13 cellular contexts compared by ENCODE assay signal in genomic region chr16:2466667-2467300, GRCh38. TPM values are rescaled to one million over a fixed set of nuclear protein-coding genes. Genes with fewer than 3 reads are reported as not detected.
DNase-seq lines count a peak whose midpoint lies in the region; ATAC-seq lines count a peak whose summit lies in the region.
"Had no signal": no experiment of that assay in that cellular context is flagged by ENCODE, and none has a peak within 500 bp of the region (broad histone marks: within the 10 kb centered on the region; RNA-seq: fewer than 3 reads in every experiment).

No MANE protein-coding gene starts in this region.

- peak overlapping the region in 1 of 2 donors; percentile 64 for H3K4me3 Mint-ChIP-seq in stimulated activated naive CD8-positive, alpha-beta T cell treated with anti-CD3 and anti-CD28 coated beads, Interleukin-15, amount 100 ng/mL, for 72 hours
- H3K4me3 Mint-ChIP-seq: activated CD4-positive, alpha-beta T cell treated with anti-CD3 and anti-CD28 coated beads, Interleukin-2, amount 10 ng/mL, durations not matched to agents 24 days and 14 days; activated T-helper 1 cell treated with anti-CD3 and anti-CD28 coated beads, Interleukin-12 subunit alpha, Interleukin-12 subunit beta, Interleukin-2, Interleukin-4 antibody, amounts not matched to agents 30 ng/mL and 10 ng/mL and 1 ng/mL, durations not matched to agents 14 hours and 24 hours and 36 hours; T-helper 2 cell treated with Interferon-gamma antibody and Interleukin-4, amounts not matched to agents 5 μg/mL and 100 μg/mL, for 36 hours had no signal

- H3K9me3 Mint-ChIP-seq in stimulated activated naive CD8-positive, alpha-beta T cell treated with anti-CD3 and anti-CD28 coated beads, Interleukin-15, amount 100 ng/mL, for 72 hours, result no peaks in the 10 kb centered on the region
- H3K9me3 Mint-ChIP-seq: activated CD4-positive, alpha-beta T cell treated with anti-CD3 and anti-CD28 coated beads, Interleukin-2, amount 10 ng/mL, durations not matched to agents 24 days and 14 days; activated T-helper 1 cell treated with anti-CD3 and anti-CD28 coated beads, Interleukin-12 subunit alpha, Interleukin-12 subunit beta, Interleukin-2, Interleukin-4 antibody, amounts not matched to agents 30 ng/mL and 10 ng/mL and 1 ng/mL, durations not matched to agents 14 hours and 24 hours and 36 hours; T-helper 2 cell treated with Interferon-gamma antibody and Interleukin-4, amounts not matched to agents 5 μg/mL and 100 μg/mL, for 36 hours had no signal

- 0 out of 2 replicates have a peak, but pooled peaks cover 2% of the 10 kb centered on the region for H3K27me3 ChIP-seq in SJSA1 (replicated peaks)

- peak; percentile 2 for ATAC-seq in stimulated activated naive CD8-positive, alpha-beta T cell treated with anti-CD3 and anti-CD28 coated beads, Interleukin-15, Interleukin-2, amounts not matched to agents 100 U/mL and 50 U/mL, for 24 hours
- no peak for ATAC-seq in stimulated activated naive CD8-positive, alpha-beta T cell treated with anti-CD3 and anti-CD28 coated beads, Interleukin-15, amount 100 ng/mL, for 72 hours
- ATAC-seq in left lobe of liver, result no peak

- peaks cover 55% of the 10 kb centered on the region for H3K4me1 ChIP-seq in SJSA1 (replicated peaks)

- H3K27me3 Mint-ChIP-seq in stimulated activated naive CD8-positive, alpha-beta T cell treated with anti-CD3 and anti-CD28 coated beads, Interleukin-15, amount 100 ng/mL, for 72 hours, result peaks cover 43% of the 10 kb centered on the region

- no peak overlapping the region for H3K4me3 ChIP-seq in SJSA1

- H3K9me3 ChIP-seq in SJSA1 (replicated peaks), result no peaks in the 10 kb centered on the region

- no peak overlapping the region for H3K27ac Mint-ChIP-seq in stimulated activated naive CD8-positive, alpha-beta T cell treated with anti-CD3 and anti-CD28 coated beads, Interleukin-15, amount 100 ng/mL, for 72 hours
- H3K27ac Mint-ChIP-seq: activated CD4-positive, alpha-beta T cell treated with anti-CD3 and anti-CD28 coated beads, Interleukin-2, amount 10 ng/mL, durations not matched to agents 24 days and 14 days; T-helper 2 cell treated with Interferon-gamma antibody and Interleukin-4, amounts not matched to agents 5 μg/mL and 100 μg/mL, for 36 hours had no signal

- peaks cover 41% of the 10 kb centered on the region for H3K4me1 Mint-ChIP-seq in stimulated activated naive CD8-positive, alpha-beta T cell treated with anti-CD3 and anti-CD28 coated beads, Interleukin-15, amount 100 ng/mL, for 72 hours

- peaks cover 24% of the 10 kb centered on the region for H3K36me3 ChIP-seq in SJSA1

- peak; percentile 30 for DNase-seq in stimulated activated naive CD8-positive, alpha-beta T cell treated with anti-CD3 and anti-CD28 coated beads, Interleukin-15, Interleukin-2, amounts not matched to agents 100 U/mL and 50 U/mL, for 24 hours
- DNase-seq in stimulated activated naive CD8-positive, alpha-beta T cell treated with anti-CD3 and anti-CD28 coated beads, Interleukin-15, amount 100 ng/mL, for 72 hours, result no peak
- DNase-seq in SJSA1 (ENCODE audit: low read depth in 1 of 2, low spot score in 2 of 2) (no peak), left lobe of liver (ENCODE audit: low spot score) (peak; percentile 47), NCI-H2107 (lab: John Stamatoyannopoulos, UW) (no peak), hypothalamus (lab: John Stamatoyannopoulos, UW) (no peak), NCI-H1092 treated with DMSO at 0.1 percent for 48 hours (lab: John Stamatoyannopoulos, UW) (no peak), NCI-H2107 treated with DMSO at 0.1 percent for 48 hours (lab: John Stamatoyannopoulos, UW; ENCODE audit: unreplicated experiment) (no peak)
- DNase-seq: activated CD4-positive, alpha-beta T cell treated with anti-CD3 and anti-CD28 coated beads, Interleukin-2, amount 10 ng/mL, durations not matched to agents 24 days and 14 days; Kasumi-1; small intestine had no signal

- peak overlapping the region; percentile 66 for H3K27ac ChIP-seq in SJSA1

RNA-seq across cellular contexts. Expression of gene NTN3, which starts 4.3 kb away (rescaled TPM):
- 0.24 TPM in 1 of 2 replicates, not detected in the other for total RNA-seq in SJSA1 (2014; rRNA removed; shearing (Covaris generic))
- total RNA-seq in left lobe of liver, result 3.6 TPM
- total RNA-seq: activated CD4-positive, alpha-beta T cell treated with anti-CD3 and anti-CD28 coated beads, Interleukin-2, amount 10 ng/mL, durations not matched to agents 24 days and 14 days; activated T-helper 1 cell treated with anti-CD3 and anti-CD28 coated beads, Interleukin-12 subunit alpha, Interleukin-12 subunit beta, Interleukin-2, Interleukin-4 antibody, amounts not matched to agents 30 ng/mL and 10 ng/mL and 1 ng/mL, durations not matched to agents 14 hours and 24 hours and 36 hours had no signal

RNA-seq across cellular contexts. Expression of gene TEDC2, which starts 6.9 kb away (rescaled TPM):
- 22.3 and 36.3 TPM in 2 replicates for total RNA-seq in SJSA1 (2014; rRNA removed; shearing (Covaris generic))
- 0.63 TPM for total RNA-seq in left lobe of liver

RNA-seq across cellular contexts. Expression of gene TBC1D24, which starts 8.1 kb away (rescaled TPM):
- total RNA-seq in SJSA1 (2014; rRNA removed; shearing (Covaris generic)), result 8.4 and 9.3 TPM in 2 replicates
- total RNA-seq in left lobe of liver, result 32.5 TPM

RNA-seq across cellular contexts. Expression of gene CCNF, which starts 37.5 kb away (rescaled TPM):
- 43.4 and 48.2 TPM in 2 replicates for total RNA-seq in SJSA1 (2014; rRNA removed; shearing (Covaris generic))
- total RNA-seq in left lobe of liver, result 2.0 TPM

RNA-seq across cellular contexts. Expression of gene ATP6V0C, which starts 47.0 kb away (rescaled TPM):
- 44.6 and 69.7 TPM in 2 replicates for total RNA-seq in SJSA1 (2014; rRNA removed; shearing (Covaris generic))
- total RNA-seq in left lobe of liver, result 87.0 TPM

Comparison
In these comparisons a context has a peak if more than half of its experiments do, and no peak if none do; other contexts are left out.
1. DNase-seq: peak in stimulated activated naive CD8-positive, alpha-beta T cell treated with anti-CD3 and anti-CD28 coated beads, Interleukin-15, Interleukin-2, amounts not matched to agents 100 U/mL and 50 U/mL, for 24 hours (single experiment) and left lobe of liver (single experiment); none in stimulated activated naive CD8-positive, alpha-beta T cell treated with anti-CD3 and anti-CD28 coated beads, Interleukin-15, amount 100 ng/mL, for 72 hours (0 of 2), SJSA1 (0 of 2), NCI-H2107 (single experiment), hypothalamus (0 of 51), NCI-H1092 treated with DMSO at 0.1 percent for 48 hours (single experiment) and NCI-H2107 treated with DMSO at 0.1 percent for 48 hours (single experiment).
2. RNA of gene TEDC2, which starts 6.9 kb away (total RNA-seq): 22.3 to 36.3 TPM in SJSA1; 0.63 TPM in left lobe of liver (single experiment); every median in the first group is over 10 times any median in the second.